1 cellular context compared by ENCODE assay signal in genomic region chr9:87422999-87423398, GRCh38.
TF ChIP-seq lines count a peak whose summit lies in the region.

No MANE protein-coding gene starts in this region.

TF ChIP-seq in liver, 16 proteins besides CTCF, POLR2A, EP300 and RAD21 (continued from another document):
- peak; percentile 91 for TF ChIP-seq REST (IDR thresholded peaks at IDR 0.05)
TF ChIP-seq in liver: peak in this region for 13.
